8 cellular contexts compared by ENCODE assay signal in genomic region chr11:118571584-118572074, GRCh38. TPM values are rescaled to one million over a fixed set of nuclear protein-coding genes. Genes with fewer than 3 reads are reported as not detected.
DNase-seq lines count a peak whose midpoint lies in the region; ATAC-seq and TF ChIP-seq lines count a peak whose summit lies in the region.
"Not testable (repeated sequence)": the region's sequence is repeated elsewhere in the genome, so short reads cannot be mapped to it uniquely, and the experiment has no call there.

No MANE protein-coding gene starts in this region.

- H3K27me3 Mint-ChIP-seq in activated T-cell treated with anti-CD3 and anti-CD28 coated beads, Interleukin-2, amount 50 U/mL, for 24 hours; immature natural killer cell (ENCODE audit: low read depth in 3 of 3): not testable (repeated sequence)

- peak overlapping the region; percentile 75 for H3K4me2 ChIP-seq in OCI-LY1 (ENCODE audit: low read length)

- H3K36me3 Mint-ChIP-seq in activated T-cell treated with anti-CD3 and anti-CD28 coated beads, Interleukin-2, amount 50 U/mL, for 24 hours (ENCODE audit: low read depth) = peaks cover 39% of the 10 kb centered on the region
- H3K36me3 Mint-ChIP-seq in immature natural killer cell = not testable (repeated sequence)

- TF ChIP-seq POLR2A in thyroid gland (IDR thresholded peaks at IDR 0.05) = not testable (repeated sequence)

- not testable (repeated sequence) for H3K9me2 ChIP-seq in OCI-LY1 (ENCODE audit: low read depth, low read length)

- H2AFZ ChIP-seq in OCI-LY1 (ENCODE audit: low read length) = peak overlapping the region; percentile 96

- peak overlapping the region; percentile 96 for H3K27ac Mint-ChIP-seq in activated T-cell treated with anti-CD3 and anti-CD28 coated beads, Interleukin-2, amount 50 U/mL, for 24 hours
- peak overlapping the region; percentile 88 to 98 (median 96) for H3K27ac Mint-ChIP-seq in immature natural killer cell

- not testable (repeated sequence) for H3K9me3 ChIP-seq in OCI-LY1 (ENCODE audit: low read length); duodenal mucosa (ENCODE audit: control insufficient read depth in 1 of 2, low read length in 2 of 2); neutrophil; thyroid gland

- peak overlapping the region; percentile 93 for H3K4me3 Mint-ChIP-seq in activated T-cell treated with anti-CD3 and anti-CD28 coated beads, Interleukin-2, amount 50 U/mL, for 24 hours
- peak overlapping the region; percentile 88 to 98 (median 95) for H3K4me3 Mint-ChIP-seq in immature natural killer cell

- peaks cover 50% of the 10 kb centered on the region for H3K4me1 Mint-ChIP-seq in activated T-cell treated with anti-CD3 and anti-CD28 coated beads, Interleukin-2, amount 50 U/mL, for 24 hours (ENCODE audit: low read depth)
- peaks cover 39 to 48% of the 10 kb centered on the region in 2 donors for H3K4me1 Mint-ChIP-seq in immature natural killer cell

- H3K9me3 Mint-ChIP-seq in activated T-cell treated with anti-CD3 and anti-CD28 coated beads, Interleukin-2, amount 50 U/mL, for 24 hours; immature natural killer cell: not testable (repeated sequence)

- not testable (repeated sequence) for TF ChIP-seq CTCF in OCI-LY1 (IDR thresholded peaks at IDR 0.05; ENCODE audit: low read length); neutrophil (IDR thresholded peaks at IDR 0.05); thyroid gland (IDR thresholded peaks at IDR 0.05)

- peak; percentile 4 for ATAC-seq in HG02798 (IDR thresholded peaks at IDR 0.05; ENCODE audit: poor library complexity, unreplicated experiment)

- 14 to 17% methylated on average over 18 of the region's 18 CpGs for WGBS in thyroid gland, 2 donors

- H4K20me1 ChIP-seq in OCI-LY1 (ENCODE audit: insufficient read depth, low read length) = not testable (repeated sequence)

- intact Hi-C loops in thyroid gland (cut with DNase I) = not testable (repeated sequence)

- H3K9ac ChIP-seq in OCI-LY1 (ENCODE audit: low read length) = peak overlapping the region; percentile 37
- H3K9ac ChIP-seq in duodenal mucosa (ENCODE audit: low read depth in 1 of 2, low read length in 2 of 2) = peak overlapping the region; percentile 45 to 98

- not testable (repeated sequence) for H3K36me3 ChIP-seq in OCI-LY1 (ENCODE audit: insufficient read depth, low read length); duodenal mucosa (ENCODE audit: control insufficient read depth in 1 of 2, insufficient read depth in 2 of 2, low read length in 2 of 2); neutrophil; thyroid gland

- H3K27ac ChIP-seq in OCI-LY1 (ENCODE audit: low read depth, low read length, poor library complexity, severe bottlenecking) (peak overlapping the region; percentile 21), neutrophil (peak overlapping the region; percentile 89), thyroid gland (peak overlapping the region; percentile 93 to 99 (median 98))
- H3K27ac ChIP-seq in duodenal mucosa (ENCODE audit: low read depth, low read length) = not testable (repeated sequence)

- H3K4me1 ChIP-seq in OCI-LY1 (ENCODE audit: insufficient read depth, low read length, severe bottlenecking) (peaks cover 26% of the 10 kb centered on the region), duodenal mucosa (ENCODE audit: control insufficient read depth in 1 of 2, insufficient read depth in 2 of 2, low read length in 2 of 2) (peaks cover 26 to 28% of the 10 kb centered on the region in 2 donors), neutrophil (ENCODE audit: control insufficient read depth in 1 of 2, insufficient read depth in 1 of 2, low read depth in 1 of 2, low read length in 1 of 2) (peaks cover 21 to 25% of the 10 kb centered on the region in 2 experiments), thyroid gland (peaks cover 17 to 32% of the 10 kb centered on the region in 2 donors)

- DNase-seq in Daoy (ENCODE audit: low read depth) (peak; percentile 7), thyroid gland (peak; percentile 24 to 43)
- DNase-seq in activated T-cell treated with anti-CD3 and anti-CD28 coated beads, Interleukin-2, amount 50 U/mL, for 24 hours = peak; percentile 56
- DNase-seq in immature natural killer cell = not testable (repeated sequence)

- H3F3A ChIP-seq in OCI-LY1 (ENCODE audit: insufficient read depth, low read length) = not testable (repeated sequence)

- H3K79me2 ChIP-seq in OCI-LY1 (ENCODE audit: insufficient read depth, low read length) = peaks cover 44% of the 10 kb centered on the region

- H3K4me3 ChIP-seq in OCI-LY1 (ENCODE audit: low read depth, low read length, poor library complexity, severe bottlenecking) (peak overlapping the region; percentile 95), duodenal mucosa (ENCODE audit: low read depth in 1 of 2, low read length in 2 of 2) (peak overlapping the region; percentile 90 to 96), neutrophil (ENCODE audit: low read depth in 1 of 2, low read length in 1 of 2) (peak overlapping the region; percentile 83 to 94), thyroid gland (replicated peaks in 1 of 3) (peak overlapping the region in 2 of 3 donors; percentile 60 to 98)

- H3K27me3 ChIP-seq in OCI-LY1 (ENCODE audit: insufficient read depth, low read length); duodenal mucosa (ENCODE audit: control insufficient read depth in 1 of 2, insufficient read depth in 2 of 2, low read length in 2 of 2); neutrophil; thyroid gland: not testable (repeated sequence)

RNA-seq across cellular contexts. Expression of gene ARCN1, which starts 0.6 kb away (rescaled TPM):
- 131 and 135 TPM in 2 replicates for total RNA-seq in Daoy (2014; rRNA removed; shearing (Covaris generic))
- polyA plus RNA-seq in immature natural killer cell = 100 to 1,000 TPM in 2 of 3 donors, 10 to 100 TPM in 1; 99.9 to 164 (median 157) TPM
- 100 to 1,000 TPM; 103 to 157 (median 112) TPM for total RNA-seq in thyroid gland

RNA-seq across cellular contexts. Expression of gene IFT46, which starts 5.9 kb away (rescaled TPM):
- 28.4 and 28.6 TPM in 2 replicates for total RNA-seq in Daoy (2014; rRNA removed; shearing (Covaris generic))
- polyA plus RNA-seq in immature natural killer cell = 1 to 10 TPM; 5.9 to 8.1 (median 7.4) TPM
- 10 to 100 TPM; 35.5 to 91.1 (median 55.5) TPM for total RNA-seq in thyroid gland

RNA-seq across cellular contexts. Expression of gene PHLDB1, which starts 35.8 kb away (rescaled TPM):
- total RNA-seq in Daoy (2014; rRNA removed; shearing (Covaris generic)) = 36.8 and 44.7 TPM in 2 replicates
- under 1 TPM in 1 of 3 donors, not detected in 2; 0.17 TPM for polyA plus RNA-seq in immature natural killer cell
- 100 to 1,000 TPM in 3 of 4 donors, 10 to 100 TPM in 1; 73.2 to 158 (median 120) TPM for total RNA-seq in thyroid gland

RNA-seq across cellular contexts. Expression of gene TMEM25, which starts 40.6 kb away (rescaled TPM):
- 2.8 and 8.7 TPM in 2 replicates for total RNA-seq in Daoy (2014; rRNA removed; shearing (Covaris generic))
- 10 to 100 TPM in 2 of 3 donors, 1 to 10 TPM in 1; 9.6 to 16.8 (median 10.8) TPM for polyA plus RNA-seq in immature natural killer cell
- 10 to 100 TPM; 26.5 to 58.2 (median 52.0) TPM for total RNA-seq in thyroid gland

RNA-seq across cellular contexts. Expression of gene TTC36, which starts 44.4 kb away (rescaled TPM):
- total RNA-seq in Daoy (2014; rRNA removed; shearing (Covaris generic)) = 0.69 TPM in 1 of 2 replicates, not detected in the other
- polyA plus RNA-seq in immature natural killer cell = under 1 TPM; 0.37 to 0.50 (median 0.50) TPM
- total RNA-seq in thyroid gland = 1 to 10 TPM in 1 of 4 donors, under 1 TPM in 1, not detected in 2; 0.78 to 4.9 TPM
